Comparison of ENCODE assay signal across 21 cellular contexts in the genomic region with DNA sequence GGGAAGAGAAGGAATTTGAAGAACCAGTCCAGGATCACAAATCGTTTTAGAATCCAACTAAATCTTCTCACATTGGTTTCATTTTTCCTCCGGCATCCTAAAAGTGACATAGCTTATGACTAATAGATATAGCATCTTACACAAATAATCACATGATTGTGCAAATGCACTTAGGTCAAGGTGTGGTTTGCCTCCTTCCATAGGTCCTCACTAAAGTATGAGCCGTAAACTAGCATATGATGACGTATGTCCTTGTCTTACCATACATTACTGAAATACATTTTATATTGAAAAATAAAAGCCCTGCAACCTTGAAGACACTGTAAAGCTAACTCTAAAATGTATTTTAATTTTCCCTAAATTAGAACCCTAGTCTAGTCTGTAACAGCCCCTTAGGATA.
"Had no signal": no experiment of that assay in that cellular context is flagged by ENCODE, and none has a peak within 500 bp of the region (broad histone marks: within the 10 kb centered on the region; RNA-seq: fewer than 3 reads in every experiment).

No MANE protein-coding gene starts in this region.

- ATAC-seq: K562, Panc1, T-cell had no signal

- H3K4me3 ChIP-seq: K562 had no signal

- DNase-seq: Kasumi-1, MV-4-11, NCI-H1048, NCI-H1105, NCI-H1417, NCI-H1436 treated with DMSO at 0.1 percent for 48 hours, NCI-H1694, NCI-H187 treated with DMSO at 0.1 percent for 48 hours, NCI-H2029 treated with DMSO at 0.1 percent for 48 hours, NCI-H2171 treated with DMSO at 0.1 percent for 48 hours, NCI-H2227 treated with DMSO at 0.1 percent for 48 hours, NCI-H510A, NCI-H524 treated with DMSO at 0.1 percent for 48 hours, NCI-H69, NCI-H774, SHP77, SK-N-SH, SW 1271, T-cell had no signal
